Comparison of ENCODE assay signal across 8 cellular contexts in the genomic region with DNA sequence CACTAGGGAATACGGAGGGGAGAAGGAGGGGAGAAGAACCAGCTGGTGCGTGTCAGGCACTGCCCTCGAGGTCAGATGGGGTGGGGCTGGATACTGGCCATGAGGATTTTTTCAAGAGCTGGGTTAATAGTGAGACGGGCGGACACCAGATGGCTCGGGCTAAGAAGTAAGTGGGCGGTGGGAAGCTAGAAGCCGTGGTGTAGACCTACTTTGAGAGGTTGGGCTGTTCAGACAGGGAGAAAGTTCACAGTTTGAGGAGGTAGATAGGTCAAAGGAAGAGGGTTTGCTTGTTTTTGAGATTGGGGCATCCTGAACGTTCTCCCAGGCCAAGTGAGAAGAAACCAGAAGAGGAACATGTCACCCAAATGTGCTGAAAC.
A peak's percentile ranks its signal among the peaks of the same experiment; 100 is the strongest.
DNase-seq lines count a peak whose midpoint lies in the region; ATAC-seq and TF ChIP-seq lines count a peak whose summit lies in the region.

No MANE protein-coding gene starts in this region.

- H3K9me3 ChIP-seq in upper lobe of left lung, result no peaks in the 10 kb centered on the region

- no peak for TF ChIP-seq EP300 in upper lobe of left lung (IDR thresholded peaks at IDR 0.05)

- WGBS in upper lobe of left lung, 2 donors, result 21 to 29% methylated on average over 9 of the region's 9 CpGs

- POLR2A ChIA-PET in T-cell (lab: Charles Lee), result interaction anchor here (0.6 to 1.7 kb wide), 2 partner anchors 9 to 28 kb away, joined by 3 to 5 read pairs; no protein-coding TSS in a partner anchor

- H3K4me1 Mint-ChIP-seq in T-cell, result peaks cover 94 to 97% (median 96%) of the 10 kb centered on the region in 3 donors

- no peaks in the 10 kb centered on the region for H3K27me3 ChIP-seq in layer of hippocampus (ENCODE audit: control insufficient read depth, insufficient read depth, low read length)
- H3K27me3 ChIP-seq in upper lobe of left lung, result no peaks in the 10 kb centered on the region

- H3K4me3 Mint-ChIP-seq in T-cell, result peak overlapping the region; percentile 76 to 91 (median 82)

- no peaks in the 10 kb centered on the region for H3K27me3 Mint-ChIP-seq in T-cell

- peaks cover 64 to 81% (median 71%) of the 10 kb centered on the region in 4 donors for H3K4me1 ChIP-seq in upper lobe of left lung

- peak overlapping the region; percentile 46 for H3K27ac ChIP-seq in layer of hippocampus (ENCODE audit: low read depth, low read length)
- H3K27ac ChIP-seq in upper lobe of left lung, result peak overlapping the region; percentile 63 to 83 (median 79)

- DNase-seq in activated effector memory CD4-positive, alpha-beta T cell treated with anti-CD3 and anti-CD28 coated beads, Interleukin-2, amount 50 U/mL, for 16 hours, result peak; percentile 70
- no peak for DNase-seq in activated effector memory CD4-positive, alpha-beta T cell treated with Interleukin-2 at 50 U/mL for 16 hours
- DNase-seq in T-cell (no peak), upper lobe of left lung (no peak), HK-2 (ENCODE audit: unreplicated experiment) (no peak), NCI-H187 (lab: John Stamatoyannopoulos, UW) (no peak)
- DNase-seq in activated CD4-positive, alpha-beta T cell treated with anti-CD3 and anti-CD28 coated beads, Interleukin-2, amount 50 U/mL, for 4 hours, result no peak

- CTCF ChIA-PET in T-cell (lab: Charles Lee), result interaction anchor here (1.1 to 1.6 kb wide), 4 partner anchors 8 to 113 kb away, joined by 3 to 5 read pairs (median 4); no protein-coding TSS in a partner anchor

- peak overlapping the region; percentile 99 to 100 for H3K27ac Mint-ChIP-seq in T-cell

- no peak for TF ChIP-seq CTCF in upper lobe of left lung (IDR thresholded peaks at IDR 0.05)

- H3K4me3 ChIP-seq in upper lobe of left lung, result no peak overlapping the region

- TF ChIP-seq POLR2A in upper lobe of left lung (IDR thresholded peaks at IDR 0.05), result no peak

- no peaks in the 10 kb centered on the region for H3K36me3 Mint-ChIP-seq in T-cell

- ATAC-seq in T-cell (replicated peaks in 1 of 4) (no peak), upper lobe of left lung (ENCODE audit: low FRiP score in 2 of 2) (peak; percentile 39 to 68)

- no peaks in the 10 kb centered on the region for H3K36me3 ChIP-seq in upper lobe of left lung

- no peaks in the 10 kb centered on the region for H3K9me3 Mint-ChIP-seq in T-cell

Comparison
In these comparisons a context has a peak if more than half of its experiments do, and no peak if none do; other contexts are left out.
1. ATAC-seq: peak in upper lobe of left lung (2 of 2); none in T-cell (0 of 4).